ENCODE assay signal across 1 cellular context in the genomic region with DNA sequence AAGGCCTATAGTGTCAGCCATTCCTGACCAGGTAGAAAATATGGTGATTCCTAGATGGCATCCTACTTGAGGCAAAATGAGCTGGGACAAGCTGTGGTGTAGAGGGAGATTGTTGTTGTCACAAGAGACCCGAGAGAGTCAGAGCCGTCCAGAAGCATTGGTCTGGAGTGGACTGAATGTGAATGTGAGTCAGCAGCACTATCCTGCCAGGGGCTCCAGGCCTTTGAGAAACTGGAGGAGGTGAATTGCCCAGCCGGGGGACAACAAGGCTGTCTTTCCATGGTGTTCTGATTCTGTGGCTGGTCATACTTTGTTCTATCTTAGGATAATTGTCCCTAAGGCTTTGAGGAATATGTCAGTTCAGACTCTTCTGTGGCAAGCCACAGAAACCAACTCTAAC.
TF ChIP-seq lines count a peak whose summit lies in the region.

No MANE protein-coding gene starts in this region.

TF ChIP-seq in H1, 55 proteins besides CTCF, POLR2A, EP300 and RAD21:
- TF ChIP-seq RNF2 (IDR thresholded peaks at IDR 0.05; ENCODE audit: borderline replicate concordance, low read depth, low read length, missing control alignments, poor library complexity, severe bottlenecking), result no peak
